In genomic region chr9:98564714-98565113, GRCh38 we compare ENCODE assay signal across 5 cellular contexts.
"Had no signal": no experiment of that assay in that cellular context is flagged by ENCODE, and none has a peak within 500 bp of the region (broad histone marks: within the 10 kb centered on the region; RNA-seq: fewer than 3 reads in every experiment).

No MANE protein-coding gene starts in this region.

- H3K4me1 Mint-ChIP-seq: GM23338, IgD-negative memory B cell had no signal

- ATAC-seq: GM23338 had no signal

- H3K27ac Mint-ChIP-seq: GM23338, H9, IgD-negative memory B cell had no signal

- H3K4me3 Mint-ChIP-seq: GM23338, H9 had no signal

- H3K4me3 ChIP-seq: GM23338 had no signal

- H3K9me3 Mint-ChIP-seq: GM23338, H9, IgD-negative memory B cell had no signal

- H3K36me3 Mint-ChIP-seq: IgD-negative memory B cell had no signal

- DNase-seq: H9, HCEC 1CT, KG1 had no signal

- H3K27me3 Mint-ChIP-seq: IgD-negative memory B cell had no signal
